In the genomic region with DNA sequence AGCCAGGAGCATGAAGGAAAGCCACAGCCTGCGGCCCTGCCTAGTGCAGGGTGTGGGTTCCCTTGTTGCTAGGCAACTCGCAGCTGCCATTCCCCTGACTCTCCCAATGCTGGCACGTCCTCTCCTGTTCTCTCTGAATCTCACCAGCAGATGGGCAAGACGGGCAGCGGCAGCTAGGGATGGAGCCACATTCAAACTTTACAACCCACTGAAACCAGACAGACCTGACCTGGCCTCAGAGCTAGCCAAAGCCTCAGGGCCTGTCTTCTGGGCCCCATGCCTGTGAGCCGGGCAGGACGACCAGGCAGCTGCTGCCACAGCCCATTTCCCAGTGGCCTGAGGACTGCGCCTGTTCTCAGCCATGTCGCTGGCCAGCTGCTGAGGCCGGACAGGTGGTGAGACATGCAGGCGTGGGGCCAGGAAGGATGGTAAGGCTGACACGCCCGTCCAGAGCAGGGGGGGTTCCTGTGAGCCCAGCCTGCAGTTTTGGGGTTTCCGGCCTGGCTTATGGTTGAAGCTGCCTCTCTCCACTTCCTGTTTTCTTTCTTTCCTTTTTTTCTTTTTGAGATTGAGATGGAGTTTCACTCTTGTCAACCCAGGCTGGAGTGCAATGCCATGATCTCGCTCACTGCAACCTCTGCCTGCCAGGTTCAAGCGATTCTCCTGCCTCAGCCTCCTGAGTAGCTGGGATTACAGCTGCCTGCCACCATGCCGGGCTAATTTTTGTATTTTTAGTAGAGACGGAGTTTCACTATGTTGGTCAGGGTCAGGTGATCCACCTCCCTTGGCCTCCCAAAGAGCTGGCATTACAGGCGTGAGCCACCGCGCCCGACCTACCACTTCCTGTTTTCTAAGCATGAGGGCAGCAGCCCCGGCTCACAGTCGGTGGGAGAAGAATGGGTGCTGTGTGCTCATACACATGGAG, we compare ENCODE assay signal across 8 cellular contexts. TPM values are rescaled to one million over a fixed set of nuclear protein-coding genes. Genes with fewer than 3 reads are reported as not detected.
DNase-seq lines count a peak whose midpoint lies in the region; ATAC-seq, FAIRE-seq and TF ChIP-seq lines count a peak whose summit lies in the region.

No MANE protein-coding gene starts in this region.

- H3K27ac Mint-ChIP-seq in activated naive CD4-positive, alpha-beta T cell treated with anti-CD3 and anti-CD28 coated beads, Interleukin-2, amount 50 U/mL, for 24 hours: peak overlapping the region; percentile 98
- H3K27ac Mint-ChIP-seq in naive B cell: peak overlapping the region; percentile 96 to 100 (median 99)

- FAIRE-seq in RCC 7860 (lab: Jason Lieb, UNC): no peak

- H3K27ac ChIP-seq in SJCRH30 (peak overlapping the region; percentile 80), tibial nerve (peak overlapping the region in 3 of 4 donors; percentile 44 to 96 (median 92)), WERI-Rb-1 (no peak overlapping the region)

- DNase-seq in A172 (ENCODE audit: low spot score) (peak; percentile 54), SJCRH30 (peak; percentile 95), naive B cell (peak; percentile 89), tibial nerve (ENCODE audit: low spot score in 2 of 2) (no peak), RCC 7860 (ENCODE audit: low spot score) (no peak), WERI-Rb-1 (no peak)

- H3K36me3 Mint-ChIP-seq in activated naive CD4-positive, alpha-beta T cell treated with anti-CD3 and anti-CD28 coated beads, Interleukin-2, amount 50 U/mL, for 24 hours: peaks cover 5% of the 10 kb centered on the region
- H3K36me3 Mint-ChIP-seq in naive B cell: peaks cover 9 to 13% of the 10 kb centered on the region in 2 donors

- H3K4me3 Mint-ChIP-seq in activated naive CD4-positive, alpha-beta T cell treated with anti-CD3 and anti-CD28 coated beads, Interleukin-2, amount 50 U/mL, for 24 hours: peak overlapping the region; percentile 95
- H3K4me3 Mint-ChIP-seq in naive B cell: peak overlapping the region; percentile 80 to 99 (median 96)

- no peak for TF ChIP-seq POLR2A in tibial nerve (IDR thresholded peaks at IDR 0.05)

- TF ChIP-seq EP300 in tibial nerve (IDR thresholded peaks at IDR 0.05): no peak

- H3K4me1 ChIP-seq in SJCRH30 (peaks cover 35% of the 10 kb centered on the region), tibial nerve (peaks cover 0 to 45% (median 28%) of the 10 kb centered on the region in 4 donors)

- no peaks in the 10 kb centered on the region for H3K27me3 ChIP-seq in SJCRH30
- H3K27me3 ChIP-seq in tibial nerve: no peaks in the 10 kb centered on the region
- H3K27me3 ChIP-seq in WERI-Rb-1 (ENCODE audit: insufficient read depth, low read depth, severe bottlenecking): no peaks in the 10 kb centered on the region

- H3K36me3 ChIP-seq in SJCRH30: peaks cover 34% of the 10 kb centered on the region
- peaks cover 5 to 63% (median 51%) of the 10 kb centered on the region in 3 donors for H3K36me3 ChIP-seq in tibial nerve
- H3K36me3 ChIP-seq in WERI-Rb-1: peaks cover 71% of the 10 kb centered on the region

- H3K9me3 ChIP-seq in SJCRH30 (replicated peaks): no peaks in the 10 kb centered on the region
- H3K9me3 ChIP-seq in tibial nerve: no peaks in the 10 kb centered on the region
- H3K9me3 ChIP-seq in WERI-Rb-1 (ENCODE audit: severe bottlenecking): no peaks in the 10 kb centered on the region

- H3K4me1 Mint-ChIP-seq in activated naive CD4-positive, alpha-beta T cell treated with anti-CD3 and anti-CD28 coated beads, Interleukin-2, amount 50 U/mL, for 24 hours: peaks cover 61% of the 10 kb centered on the region
- H3K4me1 Mint-ChIP-seq in naive B cell: peaks cover 47 to 61% (median 47%) of the 10 kb centered on the region in 3 donors

- no peak overlapping the region for H3K4me3 ChIP-seq in SJCRH30
- peak overlapping the region in 1 of 4 donors; percentile 11 for H3K4me3 ChIP-seq in tibial nerve
- no peak overlapping the region for H3K4me3 ChIP-seq in WERI-Rb-1 (ENCODE audit: low read depth, low read length)

- H3K9me3 Mint-ChIP-seq in activated naive CD4-positive, alpha-beta T cell treated with anti-CD3 and anti-CD28 coated beads, Interleukin-2, amount 50 U/mL, for 24 hours: no peaks in the 10 kb centered on the region
- H3K9me3 Mint-ChIP-seq in naive B cell: no peaks in the 10 kb centered on the region

- 68 to 83% methylated on average over 24 of the region's 24 CpGs for WGBS in tibial nerve, 2 donors

- no peak for TF ChIP-seq CTCF in tibial nerve (IDR thresholded peaks at IDR 0.05)
- no peak for TF ChIP-seq CTCF in WERI-Rb-1 (IDR thresholded peaks at IDR 0.05; ENCODE audit: low read depth, low read length)

- no peaks in the 10 kb centered on the region for H3K27me3 Mint-ChIP-seq in activated naive CD4-positive, alpha-beta T cell treated with anti-CD3 and anti-CD28 coated beads, Interleukin-2, amount 50 U/mL, for 24 hours
- H3K27me3 Mint-ChIP-seq in naive B cell: no peaks in the 10 kb centered on the region

- ATAC-seq in GM21737 (IDR thresholded peaks at IDR 0.05; ENCODE audit: unreplicated experiment) (peak; percentile 37), naive B cell (ENCODE audit: low read depth in 2 of 2) (peak; percentile 64 to 65)

RNA-seq across cellular contexts. Expression of a gene that starts 4.1 kb away (rescaled TPM):
- total RNA-seq in A172 (2014; rRNA removed; shearing (Covaris generic)): 61.3 and 77.4 TPM in 2 replicates
- 67.3 TPM in 2 replicates for total RNA-seq in SJCRH30 (2014; rRNA removed; shearing (Covaris generic))
- polyA plus RNA-seq in naive B cell (ENCODE audit: low read depth in 6 of 6): 100 to 1,000 TPM; 146 to 327 (median 208) TPM
- 1,000 to 10,000 TPM in 1 of 4 donors, 100 to 1,000 TPM in 3; 640 to 1,234 (median 846) TPM for total RNA-seq in tibial nerve

RNA-seq across cellular contexts. Expression of a gene that starts 42.3 kb away (rescaled TPM):
- 11.7 TPM in 2 replicates for total RNA-seq in A172 (2014; rRNA removed; shearing (Covaris generic))
- total RNA-seq in SJCRH30 (2014; rRNA removed; shearing (Covaris generic)): 4.3 and 4.7 TPM in 2 replicates
- 10 to 100 TPM; 10.6 to 15.7 (median 12.7) TPM for polyA plus RNA-seq in naive B cell (ENCODE audit: low read depth in 6 of 6)
- 10 to 100 TPM; 14.7 to 17.7 (median 17.1) TPM for total RNA-seq in tibial nerve

RNA-seq across cellular contexts. Expression of a gene that starts 45.9 kb away (rescaled TPM):
- 8.3 and 16.1 TPM in 2 replicates for total RNA-seq in A172 (2014; rRNA removed; shearing (Covaris generic))
- 27.2 and 28.1 TPM in 2 replicates for total RNA-seq in SJCRH30 (2014; rRNA removed; shearing (Covaris generic))
- 10 to 100 TPM; 21.2 to 41.2 (median 33.3) TPM for polyA plus RNA-seq in naive B cell (ENCODE audit: low read depth in 6 of 6)
- total RNA-seq in tibial nerve: 10 to 100 TPM; 46.0 to 72.0 (median 56.6) TPM

RNA-seq across cellular contexts. Expression of a gene that starts 50.9 kb away (rescaled TPM):
- total RNA-seq in A172 (2014; rRNA removed; shearing (Covaris generic)): 43.3 and 44.5 TPM in 2 replicates
- 25.9 and 26.5 TPM in 2 replicates for total RNA-seq in SJCRH30 (2014; rRNA removed; shearing (Covaris generic))
- polyA plus RNA-seq in naive B cell (ENCODE audit: low read depth in 6 of 6): 10 to 100 TPM in 3 of 6 donors, 1 to 10 TPM in 3; 8.2 to 12.1 (median 9.7) TPM
- total RNA-seq in tibial nerve: 10 to 100 TPM; 50.7 to 86.4 (median 76.0) TPM

Comparison
In these comparisons a context has a peak if more than half of its experiments do, and no peak if none do; other contexts are left out.
1. DNase-seq: peak in A172 (single experiment), SJCRH30 (2 of 2) and naive B cell (single experiment); none in tibial nerve (0 of 2), RCC 7860 (single experiment) and WERI-Rb-1 (single experiment).